ENCODE assay signal across 1 cellular context in genomic region chr19:40688294-40688693, GRCh38.
TF ChIP-seq lines count a peak whose summit lies in the region.

No MANE protein-coding gene starts in this region.

TF ChIP-seq in H1, 55 proteins besides CTCF, POLR2A, EP300 and RAD21:
- TF ChIP-seq TEAD4 (IDR thresholded peaks at IDR 0.05; ENCODE audit: low read depth, low read length) (no peak), HDAC2 (IDR thresholded peaks at IDR 0.05; ENCODE audit: borderline replicate concordance in 1 of 2, low read depth in 2 of 2, low read length in 2 of 2) (no peak), KDM4A (IDR thresholded peaks at IDR 0.05; ENCODE audit: low read depth, low read length, severe bottlenecking) (no peak), FOSL1 (IDR thresholded peaks at IDR 0.05; ENCODE audit: insufficient read depth, low read depth, low read length) (no peak), TCF12 (IDR thresholded peaks at IDR 0.05; ENCODE audit: low read depth, low read length) (no peak), POU5F1 (IDR thresholded peaks at IDR 0.05; ENCODE audit: low read depth, low read length) (no peak), CBX5 (IDR thresholded peaks at IDR 0.05; ENCODE audit: low read depth, low read length) (no peak), CBX8 (IDR thresholded peaks at IDR 0.05; ENCODE audit: borderline replicate concordance, low read depth, low read length) (no peak), SUZ12 (IDR thresholded peaks at IDR 0.05; ENCODE audit: low read length) (no peak), BACH1 (IDR thresholded peaks at IDR 0.05; ENCODE audit: low read length) (no peak), HDAC6 (IDR thresholded peaks at IDR 0.05; ENCODE audit: low read depth, low read length) (no peak), EZH2 (IDR thresholded peaks at IDR 0.05; ENCODE audit: low read depth, low read length, severe bottlenecking) (no peak), NANOG (IDR thresholded peaks at IDR 0.05; ENCODE audit: insufficient read depth, low read depth, low read length, poor library complexity, severe bottlenecking) (no peak), RBBP5 (IDR thresholded peaks at IDR 0.05; ENCODE audit: borderline replicate concordance, low read depth, low read length) (no peak), PHF8 (conservative IDR thresholded peaks at IDR 0.05; ENCODE audit: low read depth, low read length) (no peak), RNF2 (IDR thresholded peaks at IDR 0.05; ENCODE audit: borderline replicate concordance, low read depth, low read length, missing control alignments, poor library complexity, severe bottlenecking) (no peak)
- TF ChIP-seq, protein P1, sequence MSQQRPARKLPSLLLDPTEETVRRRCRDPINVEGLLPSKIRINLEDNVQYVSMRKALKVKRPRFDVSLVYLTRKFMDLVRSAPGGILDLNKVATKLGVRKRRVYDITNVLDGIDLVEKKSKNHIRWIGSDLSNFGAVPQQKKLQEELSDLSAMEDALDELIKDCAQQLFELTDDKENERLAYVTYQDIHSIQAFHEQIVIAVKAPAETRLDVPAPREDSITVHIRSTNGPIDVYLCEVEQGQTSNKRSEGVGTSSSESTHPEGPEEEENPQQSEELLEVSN (IDR thresholded peaks at IDR 0.05) = no peak
